ENCODE assay signal across 19 cellular contexts in genomic region chr10:45591262-45591661, GRCh38.
"Had no signal": no experiment of that assay in that cellular context is flagged by ENCODE, and none has a peak within 500 bp of the region (broad histone marks: within the 10 kb centered on the region; RNA-seq: fewer than 3 reads in every experiment).

No MANE protein-coding gene starts in this region.

- H3K27ac Mint-ChIP-seq: activated CD4-positive, alpha-beta memory T cell treated with anti-CD3 and anti-CD28 coated beads, Interleukin-2, amount 10 ng/mL, durations not matched to agents 7 days and 5 days; activated CD8-positive, alpha-beta memory T cell treated with anti-CD3 and anti-CD28 coated beads, Interleukin-2, amount 10 ng/mL, durations not matched to agents 7 days and 5 days; activated naive CD4-positive, alpha-beta T cell treated with anti-CD3 and anti-CD28 coated beads, Interleukin-2, amount 10 ng/mL, durations not matched to agents 7 days and 5 days; nephron progenitor cell; stimulated activated naive CD8-positive, alpha-beta T cell treated with anti-CD3 and anti-CD28 coated beads, Interleukin-15, amount 100 ng/mL, for 72 hours had no signal

- H3K27ac ChIP-seq: colonic mucosa, heart left ventricle, left ventricle myocardium inferior, suprapubic skin, uterus had no signal

- ATAC-seq: activated CD8-positive, alpha-beta memory T cell treated with anti-CD3 and anti-CD28 coated beads, Interleukin-2, amount 10 ng/mL, durations not matched to agents 7 days and 5 days; heart left ventricle; stimulated activated naive CD8-positive, alpha-beta T cell treated with anti-CD3 and anti-CD28 coated beads, Interleukin-15, amount 100 ng/mL, for 72 hours had no signal

- H3K9me3 ChIP-seq: colonic mucosa, suprapubic skin, transverse colon had no signal

- H3K36me3 ChIP-seq: colonic mucosa, uterus had no signal

- H3K4me3 Mint-ChIP-seq: activated CD4-positive, alpha-beta memory T cell treated with anti-CD3 and anti-CD28 coated beads, Interleukin-2, amount 10 ng/mL, durations not matched to agents 7 days and 5 days; activated CD8-positive, alpha-beta memory T cell treated with anti-CD3 and anti-CD28 coated beads, Interleukin-2, amount 10 ng/mL, durations not matched to agents 7 days and 5 days; activated naive CD4-positive, alpha-beta T cell treated with anti-CD3 and anti-CD28 coated beads, Interleukin-2, amount 10 ng/mL, durations not matched to agents 7 days and 5 days; central memory CD8-positive, alpha-beta T cell; nephron progenitor cell had no signal

- H3K4me3 ChIP-seq: colonic mucosa, heart left ventricle, left ventricle myocardium inferior, suprapubic skin, uterus had no signal

- DNase-seq: activated CD4-positive, alpha-beta memory T cell treated with anti-CD3 and anti-CD28 coated beads, Interleukin-2, amount 10 ng/mL, durations not matched to agents 7 days and 5 days; activated CD4-positive, alpha-beta T cell treated with anti-CD3 and anti-CD28 coated beads for 48 hours; activated CD4-positive, CD25-positive, alpha-beta regulatory T cell; activated CD8-positive, alpha-beta memory T cell treated with anti-CD3 and anti-CD28 coated beads, Interleukin-2, amount 10 ng/mL, durations not matched to agents 7 days and 5 days; activated naive CD4-positive, alpha-beta T cell treated with anti-CD3 and anti-CD28 coated beads, Interleukin-2, amount 10 ng/mL, durations not matched to agents 7 days and 5 days; activated T-cell treated with anti-CD3 and anti-CD28 coated beads, Interleukin-2, amount 50 U/mL, for 1 hour; aorta; colonic mucosa; heart left ventricle; left ventricle myocardium inferior; mesenchymal stem cell; nephron progenitor cell; occipital lobe; stimulated activated naive CD8-positive, alpha-beta T cell treated with anti-CD3 and anti-CD28 coated beads, Interleukin-15, amount 100 ng/mL, for 72 hours; T-helper 9 cell; transverse colon; uterus had no signal

- H3K9me3 Mint-ChIP-seq: central memory CD8-positive, alpha-beta T cell had no signal

- H3K27me3 Mint-ChIP-seq: activated CD4-positive, alpha-beta memory T cell treated with anti-CD3 and anti-CD28 coated beads, Interleukin-2, amount 10 ng/mL, durations not matched to agents 7 days and 5 days; activated CD8-positive, alpha-beta memory T cell treated with anti-CD3 and anti-CD28 coated beads, Interleukin-2, amount 10 ng/mL, durations not matched to agents 7 days and 5 days; central memory CD8-positive, alpha-beta T cell; stimulated activated naive CD8-positive, alpha-beta T cell treated with anti-CD3 and anti-CD28 coated beads, Interleukin-15, amount 100 ng/mL, for 72 hours had no signal

- H3K27me3 ChIP-seq: colonic mucosa, heart left ventricle, suprapubic skin, transverse colon, uterus had no signal
